ENCODE assay signal across 27 cellular contexts in the genomic region with DNA sequence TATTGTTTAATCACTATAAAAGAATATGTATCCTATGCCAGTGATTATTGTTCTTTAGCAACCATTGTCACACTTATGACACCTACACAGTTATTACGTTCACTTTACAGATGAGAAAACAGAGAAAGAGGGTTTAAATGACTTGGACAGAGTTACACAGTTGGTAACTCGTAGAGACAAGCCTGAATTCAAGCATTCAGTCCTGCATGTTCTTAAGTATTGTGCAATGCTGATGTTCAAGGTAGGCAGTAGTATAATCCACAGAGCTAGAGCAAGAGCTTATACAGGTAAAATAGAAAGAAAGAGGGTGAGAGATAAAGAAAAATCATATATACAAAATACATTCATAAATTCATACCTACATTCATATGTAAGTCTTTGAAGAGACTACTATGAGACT.
"Had no signal": no experiment of that assay in that cellular context is flagged by ENCODE, and none has a peak within 500 bp of the region (broad histone marks: within the 10 kb centered on the region; RNA-seq: fewer than 3 reads in every experiment).

No MANE protein-coding gene starts in this region.

- H3K4me3 Mint-ChIP-seq: memory B cell; naive thymus-derived CD4-positive, alpha-beta T cell; natural killer cell treated with Interleukin-12 subunit alpha and Interleukin-12 subunit beta and Interleukin-15 and Interleukin-18, amount 100 ng/mL, for 72 hours; stimulated activated effector memory CD8-positive, alpha-beta T cell treated with anti-CD3 and anti-CD28 coated beads, Interleukin-12 subunit alpha, Interleukin-12 subunit beta, amount 100 ng/mL, for 72 hours; stimulated activated naive CD8-positive, alpha-beta T cell treated with anti-CD3 and anti-CD28 coated beads, Interleukin-15, Interleukin-2, amounts not matched to agents 100 ng/mL and 50 ng/mL, for 24 hours had no signal

- H3K27me3 Mint-ChIP-seq: memory B cell; naive thymus-derived CD4-positive, alpha-beta T cell; natural killer cell treated with Interleukin-12 subunit alpha and Interleukin-12 subunit beta and Interleukin-15 and Interleukin-18, amount 100 ng/mL, for 72 hours; stimulated activated naive CD8-positive, alpha-beta T cell treated with anti-CD3 and anti-CD28 coated beads, Interleukin-15, Interleukin-2, amounts not matched to agents 100 ng/mL and 50 ng/mL, for 24 hours had no signal

- H3K27ac Mint-ChIP-seq: memory B cell; naive thymus-derived CD4-positive, alpha-beta T cell; natural killer cell treated with Interleukin-12 subunit alpha and Interleukin-12 subunit beta and Interleukin-15 and Interleukin-18, amount 100 ng/mL, for 72 hours; stimulated activated effector memory CD8-positive, alpha-beta T cell treated with anti-CD3 and anti-CD28 coated beads, Interleukin-12 subunit alpha, Interleukin-12 subunit beta, amount 100 ng/mL, for 72 hours; stimulated activated naive CD8-positive, alpha-beta T cell treated with anti-CD3 and anti-CD28 coated beads, Interleukin-15, Interleukin-2, amounts not matched to agents 100 ng/mL and 50 ng/mL, for 24 hours had no signal

- H3K4me1 ChIP-seq: left ventricle myocardium inferior, pancreas, prostate gland, sigmoid colon, spleen, suprapubic skin, tibial artery, upper lobe of right lung had no signal

- ATAC-seq: mucosa of descending colon; naive thymus-derived CD4-positive, alpha-beta T cell; natural killer cell treated with Interleukin-12 subunit alpha and Interleukin-12 subunit beta and Interleukin-15 and Interleukin-18, amount 100 ng/mL, for 72 hours; pancreas; right cardiac atrium; stimulated activated effector memory CD8-positive, alpha-beta T cell treated with anti-CD3 and anti-CD28 coated beads, Interleukin-12 subunit alpha, Interleukin-12 subunit beta, amount 100 ng/mL, for 72 hours; upper lobe of right lung had no signal

- H3K4me3 ChIP-seq: left ventricle myocardium inferior, lung, mucosa of descending colon, pancreas, prostate gland, sigmoid colon, spleen, suprapubic skin, thoracic aorta, tibial artery, upper lobe of right lung had no signal

- H3K9me3 ChIP-seq: mucosa of descending colon, pancreas, prostate gland, sigmoid colon, suprapubic skin, thoracic aorta, tibial artery, upper lobe of right lung had no signal

- FAIRE-seq: pancreas, small intestine, urothelium cell line had no signal

- H3K9me3 Mint-ChIP-seq: memory B cell had no signal

- H3K27ac ChIP-seq: left ventricle myocardium inferior, pancreas, prostate gland, sigmoid colon, spleen, suprapubic skin, thoracic aorta, tibial artery, upper lobe of right lung had no signal

- DNase-seq: islet precursor cell; left ventricle myocardium inferior; midbrain; mucosa of descending colon; naive thymus-derived CD4-positive, alpha-beta T cell; nucleus accumbens; pancreas; posterior cingulate gyrus; retina; right cardiac atrium; sigmoid colon; small intestine; spleen; stimulated activated CD4-positive, alpha-beta T cell treated with anti-CD3 and anti-CD28 coated beads, Interleukin-4, amount 100 ng/mL, for 24 hours; stimulated activated naive CD4-positive, alpha-beta T cell; tibial artery; trophoblast cell; upper lobe of right lung had no signal

- H3K36me3 Mint-ChIP-seq: memory B cell; naive thymus-derived CD4-positive, alpha-beta T cell; natural killer cell treated with Interleukin-12 subunit alpha and Interleukin-12 subunit beta and Interleukin-15 and Interleukin-18, amount 100 ng/mL, for 72 hours; stimulated activated effector memory CD8-positive, alpha-beta T cell treated with anti-CD3 and anti-CD28 coated beads, Interleukin-12 subunit alpha, Interleukin-12 subunit beta, amount 100 ng/mL, for 72 hours had no signal

- H3K4me1 Mint-ChIP-seq: memory B cell; naive thymus-derived CD4-positive, alpha-beta T cell; stimulated activated effector memory CD8-positive, alpha-beta T cell treated with anti-CD3 and anti-CD28 coated beads, Interleukin-12 subunit alpha, Interleukin-12 subunit beta, amount 100 ng/mL, for 72 hours had no signal

- H3K36me3 ChIP-seq: left ventricle myocardium inferior, pancreas, prostate gland, sigmoid colon, spleen, suprapubic skin, thoracic aorta, tibial artery, upper lobe of right lung had no signal

- H3K27me3 ChIP-seq: pancreas, sigmoid colon, spleen, suprapubic skin, tibial artery, upper lobe of right lung had no signal
